ENCODE assay signal across 1 cellular context in the genomic region with DNA sequence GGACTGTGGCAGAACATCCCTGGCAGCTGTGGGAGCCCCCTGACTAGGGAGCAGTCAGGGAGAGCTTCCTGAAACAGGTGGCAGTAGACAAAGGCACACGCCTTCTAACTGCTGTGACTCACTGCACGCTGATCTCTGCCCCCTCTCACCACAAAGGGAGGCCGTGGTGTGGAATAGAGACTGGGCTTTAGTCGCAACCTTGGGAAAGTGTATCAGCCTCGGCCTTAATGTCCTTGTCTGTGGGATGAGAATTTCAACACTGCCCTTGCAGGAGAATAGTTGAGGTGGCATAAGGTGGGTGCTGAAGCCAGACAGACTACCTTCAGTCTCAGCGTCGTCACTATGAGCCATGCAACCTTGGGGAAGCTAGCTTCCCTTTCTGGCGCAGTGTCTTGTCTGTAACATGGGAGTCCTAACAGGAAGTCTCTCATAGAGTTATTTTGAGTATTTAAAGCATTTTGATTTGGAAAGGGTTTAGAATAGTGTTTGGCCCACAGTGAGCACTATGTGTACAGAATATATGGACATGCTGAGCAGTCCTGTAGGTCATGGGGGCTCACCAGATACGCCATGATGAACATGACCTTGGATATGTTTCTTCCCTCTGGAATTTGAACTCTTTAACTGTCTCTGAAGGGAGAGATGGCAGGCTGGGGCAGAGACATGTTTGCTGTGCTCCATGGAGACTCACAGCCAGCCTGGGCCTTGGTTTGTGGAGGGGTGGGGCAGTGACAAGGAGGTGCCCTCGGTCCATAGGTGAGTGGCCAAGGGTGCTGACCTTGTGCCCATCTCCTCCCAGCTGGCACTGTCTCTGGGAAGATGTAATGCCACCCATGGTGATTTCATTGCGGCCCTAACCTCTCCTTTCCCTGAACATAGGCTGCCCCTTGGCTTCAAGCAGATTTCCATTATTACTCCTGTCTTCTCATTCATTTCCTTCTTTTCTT.
TF ChIP-seq lines count a peak whose summit lies in the region.

No MANE protein-coding gene starts in this region.

TF ChIP-seq in HepG2, 621 proteins besides CTCF, POLR2A, EP300 and RAD21 (continued from another document and continues in another):
- TF ChIP-seq PAX8 (CRISPR knock-in tag; IDR thresholded peaks at IDR 0.05; ENCODE audit: borderline replicate concordance): no peak
- no peak for TF ChIP-seq ZBTB7B (CRISPR knock-in tag; IDR thresholded peaks at IDR 0.05)
- no peak for TF ChIP-seq ZNF121 (CRISPR knock-in tag; IDR thresholded peaks at IDR 0.05)
- TF ChIP-seq, protein P1, sequence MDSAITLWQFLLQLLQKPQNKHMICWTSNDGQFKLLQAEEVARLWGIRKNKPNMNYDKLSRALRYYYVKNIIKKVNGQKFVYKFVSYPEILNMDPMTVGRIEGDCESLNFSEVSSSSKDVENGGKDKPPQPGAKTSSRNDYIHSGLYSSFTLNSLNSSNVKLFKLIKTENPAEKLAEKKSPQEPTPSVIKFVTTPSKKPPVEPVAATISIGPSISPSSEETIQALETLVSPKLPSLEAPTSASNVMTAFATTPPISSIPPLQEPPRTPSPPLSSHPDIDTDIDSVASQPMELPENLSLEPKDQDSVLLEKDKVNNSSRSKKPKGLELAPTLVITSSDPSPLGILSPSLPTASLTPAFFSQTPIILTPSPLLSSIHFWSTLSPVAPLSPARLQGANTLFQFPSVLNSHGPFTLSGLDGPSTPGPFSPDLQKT (CRISPR knock-in tag; IDR thresholded peaks at IDR 0.05; ENCODE audit: borderline replicate concordance): no peak
- 0 out of 2 replicates have a peak, but pooled peaks have one; percentile 5 for TF ChIP-seq RXRB (CRISPR knock-in tag; IDR thresholded peaks at IDR 0.05; ENCODE audit: borderline replicate concordance)
- TF ChIP-seq SOX5 (CRISPR knock-in tag; IDR thresholded peaks at IDR 0.05; ENCODE audit: borderline replicate concordance): peak; percentile 68
- TF ChIP-seq, protein P2, sequence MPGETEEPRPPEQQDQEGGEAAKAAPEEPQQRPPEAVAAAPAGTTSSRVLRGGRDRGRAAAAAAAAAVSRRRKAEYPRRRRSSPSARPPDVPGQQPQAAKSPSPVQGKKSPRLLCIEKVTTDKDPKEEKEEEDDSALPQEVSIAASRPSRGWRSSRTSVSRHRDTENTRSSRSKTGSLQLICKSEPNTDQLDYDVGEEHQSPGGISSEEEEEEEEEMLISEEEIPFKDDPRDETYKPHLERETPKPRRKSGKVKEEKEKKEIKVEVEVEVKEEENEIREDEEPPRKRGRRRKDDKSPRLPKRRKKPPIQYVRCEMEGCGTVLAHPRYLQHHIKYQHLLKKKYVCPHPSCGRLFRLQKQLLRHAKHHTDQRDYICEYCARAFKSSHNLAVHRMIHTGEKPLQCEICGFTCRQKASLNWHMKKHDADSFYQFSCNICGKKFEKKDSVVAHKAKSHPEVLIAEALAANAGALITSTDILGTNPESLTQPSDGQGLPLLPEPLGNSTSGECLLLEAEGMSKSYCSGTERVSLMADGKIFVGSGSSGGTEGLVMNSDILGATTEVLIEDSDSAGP (CRISPR knock-in tag; IDR thresholded peaks at IDR 0.05; ENCODE audit: borderline replicate concordance): peak; percentile 48
- TF ChIP-seq, protein P3, sequence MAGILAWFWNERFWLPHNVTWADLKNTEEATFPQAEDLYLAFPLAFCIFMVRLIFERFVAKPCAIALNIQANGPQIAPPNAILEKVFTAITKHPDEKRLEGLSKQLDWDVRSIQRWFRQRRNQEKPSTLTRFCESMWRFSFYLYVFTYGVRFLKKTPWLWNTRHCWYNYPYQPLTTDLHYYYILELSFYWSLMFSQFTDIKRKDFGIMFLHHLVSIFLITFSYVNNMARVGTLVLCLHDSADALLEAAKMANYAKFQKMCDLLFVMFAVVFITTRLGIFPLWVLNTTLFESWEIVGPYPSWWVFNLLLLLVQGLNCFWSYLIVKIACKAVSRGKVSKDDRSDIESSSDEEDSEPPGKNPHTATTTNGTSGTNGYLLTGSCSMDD (CRISPR knock-in tag; IDR thresholded peaks at IDR 0.05): no peak
- TF ChIP-seq KDM5B (CRISPR knock-in tag; IDR thresholded peaks at IDR 0.05; ENCODE audit: borderline replicate concordance): no peak; the same call in 1 of the 2 replicates
- TF ChIP-seq PRMT3 (CRISPR knock-in tag; IDR thresholded peaks at IDR 0.05; ENCODE audit: borderline replicate concordance, low read depth): no peak
- 0 out of 2 replicates have a peak, but pooled peaks have one; percentile 7 for TF ChIP-seq ZNF670 (CRISPR knock-in tag; IDR thresholded peaks at IDR 0.05; ENCODE audit: borderline replicate concordance)
- TF ChIP-seq, protein P4, sequence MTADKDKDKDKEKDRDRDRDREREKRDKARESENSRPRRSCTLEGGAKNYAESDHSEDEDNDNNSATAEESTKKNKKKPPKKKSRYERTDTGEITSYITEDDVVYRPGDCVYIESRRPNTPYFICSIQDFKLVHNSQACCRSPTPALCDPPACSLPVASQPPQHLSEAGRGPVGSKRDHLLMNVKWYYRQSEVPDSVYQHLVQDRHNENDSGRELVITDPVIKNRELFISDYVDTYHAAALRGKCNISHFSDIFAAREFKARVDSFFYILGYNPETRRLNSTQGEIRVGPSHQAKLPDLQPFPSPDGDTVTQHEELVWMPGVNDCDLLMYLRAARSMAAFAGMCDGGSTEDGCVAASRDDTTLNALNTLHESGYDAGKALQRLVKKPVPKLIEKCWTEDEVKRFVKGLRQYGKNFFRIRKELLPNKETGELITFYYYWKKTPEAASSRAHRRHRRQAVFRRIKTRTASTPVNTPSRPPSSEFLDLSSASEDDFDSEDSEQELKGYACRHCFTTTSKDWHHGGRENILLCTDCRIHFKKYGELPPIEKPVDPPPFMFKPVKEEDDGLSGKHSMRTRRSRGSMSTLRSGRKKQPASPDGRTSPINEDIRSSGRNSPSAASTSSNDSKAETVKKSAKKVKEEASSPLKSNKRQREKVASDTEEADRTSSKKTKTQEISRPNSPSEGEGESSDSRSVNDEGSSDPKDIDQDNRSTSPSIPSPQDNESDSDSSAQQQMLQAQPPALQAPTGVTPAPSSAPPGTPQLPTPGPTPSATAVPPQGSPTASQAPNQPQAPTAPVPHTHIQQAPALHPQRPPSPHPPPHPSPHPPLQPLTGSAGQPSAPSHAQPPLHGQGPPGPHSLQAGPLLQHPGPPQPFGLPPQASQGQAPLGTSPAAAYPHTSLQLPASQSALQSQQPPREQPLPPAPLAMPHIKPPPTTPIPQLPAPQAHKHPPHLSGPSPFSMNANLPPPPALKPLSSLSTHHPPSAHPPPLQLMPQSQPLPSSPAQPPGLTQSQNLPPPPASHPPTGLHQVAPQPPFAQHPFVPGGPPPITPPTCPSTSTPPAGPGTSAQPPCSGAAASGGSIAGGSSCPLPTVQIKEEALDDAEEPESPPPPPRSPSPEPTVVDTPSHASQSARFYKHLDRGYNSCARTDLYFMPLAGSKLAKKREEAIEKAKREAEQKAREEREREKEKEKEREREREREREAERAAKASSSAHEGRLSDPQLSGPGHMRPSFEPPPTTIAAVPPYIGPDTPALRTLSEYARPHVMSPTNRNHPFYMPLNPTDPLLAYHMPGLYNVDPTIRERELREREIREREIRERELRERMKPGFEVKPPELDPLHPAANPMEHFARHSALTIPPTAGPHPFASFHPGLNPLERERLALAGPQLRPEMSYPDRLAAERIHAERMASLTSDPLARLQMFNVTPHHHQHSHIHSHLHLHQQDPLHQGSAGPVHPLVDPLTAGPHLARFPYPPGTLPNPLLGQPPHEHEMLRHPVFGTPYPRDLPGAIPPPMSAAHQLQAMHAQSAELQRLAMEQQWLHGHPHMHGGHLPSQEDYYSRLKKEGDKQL (CRISPR knock-in tag; IDR thresholded peaks at IDR 0.05; ENCODE audit: low read depth): no peak
- no peak for TF ChIP-seq GLI4 (CRISPR knock-in tag; IDR thresholded peaks at IDR 0.05; ENCODE audit: borderline replicate concordance)
- no peak for TF ChIP-seq SIX1 (CRISPR knock-in tag; IDR thresholded peaks at IDR 0.05; ENCODE audit: borderline replicate concordance)
- TF ChIP-seq, protein P5, sequence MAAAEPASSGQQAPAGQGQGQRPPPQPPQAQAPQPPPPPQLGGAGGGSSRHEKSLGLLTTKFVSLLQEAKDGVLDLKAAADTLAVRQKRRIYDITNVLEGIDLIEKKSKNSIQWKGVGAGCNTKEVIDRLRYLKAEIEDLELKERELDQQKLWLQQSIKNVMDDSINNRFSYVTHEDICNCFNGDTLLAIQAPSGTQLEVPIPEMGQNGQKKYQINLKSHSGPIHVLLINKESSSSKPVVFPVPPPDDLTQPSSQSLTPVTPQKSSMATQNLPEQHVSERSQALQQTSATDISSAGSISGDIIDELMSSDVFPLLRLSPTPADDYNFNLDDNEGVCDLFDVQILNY (CRISPR knock-in tag; conservative IDR thresholded peaks at IDR 0.05): no peak
- TF ChIP-seq KAT8 (CRISPR knock-in tag; IDR thresholded peaks at IDR 0.05): peak; percentile 30
- no peak for TF ChIP-seq KLF12 (CRISPR knock-in tag; IDR thresholded peaks at IDR 0.05; ENCODE audit: borderline replicate concordance)
- TF ChIP-seq, protein P6, sequence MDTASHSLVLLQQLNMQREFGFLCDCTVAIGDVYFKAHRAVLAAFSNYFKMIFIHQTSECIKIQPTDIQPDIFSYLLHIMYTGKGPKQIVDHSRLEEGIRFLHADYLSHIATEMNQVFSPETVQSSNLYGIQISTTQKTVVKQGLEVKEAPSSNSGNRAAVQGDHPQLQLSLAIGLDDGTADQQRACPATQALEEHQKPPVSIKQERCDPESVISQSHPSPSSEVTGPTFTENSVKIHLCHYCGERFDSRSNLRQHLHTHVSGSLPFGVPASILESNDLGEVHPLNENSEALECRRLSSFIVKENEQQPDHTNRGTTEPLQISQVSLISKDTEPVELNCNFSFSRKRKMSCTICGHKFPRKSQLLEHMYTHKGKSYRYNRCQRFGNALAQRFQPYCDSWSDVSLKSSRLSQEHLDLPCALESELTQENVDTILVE (CRISPR knock-in tag; IDR thresholded peaks at IDR 0.05): no peak
- TF ChIP-seq CBX5 (CRISPR knock-in tag; IDR thresholded peaks at IDR 0.05; ENCODE audit: borderline replicate concordance): peak; percentile 43; the same call in 1 of the 2 replicates
- TF ChIP-seq, protein P7, sequence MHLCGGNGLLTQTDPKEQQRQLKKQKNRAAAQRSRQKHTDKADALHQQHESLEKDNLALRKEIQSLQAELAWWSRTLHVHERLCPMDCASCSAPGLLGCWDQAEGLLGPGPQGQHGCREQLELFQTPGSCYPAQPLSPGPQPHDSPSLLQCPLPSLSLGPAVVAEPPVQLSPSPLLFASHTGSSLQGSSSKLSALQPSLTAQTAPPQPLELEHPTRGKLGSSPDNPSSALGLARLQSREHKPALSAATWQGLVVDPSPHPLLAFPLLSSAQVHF (CRISPR knock-in tag; IDR thresholded peaks at IDR 0.05): no peak
- TF ChIP-seq ZNF224 (CRISPR knock-in tag; IDR thresholded peaks at IDR 0.05): no peak
- TF ChIP-seq YY1 (IDR thresholded peaks at IDR 0.05; ENCODE audit: insufficient read depth, insufficient replicate concordance, low read depth, low read length): no peak
- TF ChIP-seq, protein P8, sequence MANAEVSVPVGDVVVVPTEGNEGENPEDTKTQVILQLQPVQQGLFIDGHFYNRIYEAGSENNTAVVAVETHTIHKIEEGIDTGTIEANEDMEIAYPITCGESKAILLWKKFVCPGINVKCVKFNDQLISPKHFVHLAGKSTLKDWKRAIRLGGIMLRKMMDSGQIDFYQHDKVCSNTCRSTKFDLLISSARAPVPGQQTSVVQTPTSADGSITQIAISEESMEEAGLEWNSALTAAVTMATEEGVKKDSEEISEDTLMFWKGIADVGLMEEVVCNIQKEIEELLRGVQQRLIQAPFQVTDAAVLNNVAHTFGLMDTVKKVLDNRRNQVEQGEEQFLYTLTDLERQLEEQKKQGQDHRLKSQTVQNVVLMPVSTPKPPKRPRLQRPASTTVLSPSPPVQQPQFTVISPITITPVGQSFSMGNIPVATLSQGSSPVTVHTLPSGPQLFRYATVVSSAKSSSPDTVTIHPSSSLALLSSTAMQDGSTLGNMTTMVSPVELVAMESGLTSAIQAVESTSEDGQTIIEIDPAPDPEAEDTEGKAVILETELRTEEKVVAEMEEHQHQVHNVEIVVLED (CRISPR knock-in tag; IDR thresholded peaks at IDR 0.05; ENCODE audit: borderline replicate concordance): no peak
- no peak for TF ChIP-seq HNRNPLL (IDR thresholded peaks at IDR 0.05; ENCODE audit: low read depth, low read length, poor library complexity, severe bottlenecking)
- TF ChIP-seq, protein P9, sequence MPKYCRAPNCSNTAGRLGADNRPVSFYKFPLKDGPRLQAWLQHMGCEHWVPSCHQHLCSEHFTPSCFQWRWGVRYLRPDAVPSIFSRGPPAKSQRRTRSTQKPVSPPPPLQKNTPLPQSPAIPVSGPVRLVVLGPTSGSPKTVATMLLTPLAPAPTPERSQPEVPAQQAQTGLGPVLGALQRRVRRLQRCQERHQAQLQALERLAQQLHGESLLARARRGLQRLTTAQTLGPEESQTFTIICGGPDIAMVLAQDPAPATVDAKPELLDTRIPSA (CRISPR knock-in tag; IDR thresholded peaks at IDR 0.05; ENCODE audit: borderline replicate concordance): no peak
- TF ChIP-seq ZNF331 (CRISPR knock-in tag; IDR thresholded peaks at IDR 0.05): no peak; the same call in 1 of the 2 replicates
- TF ChIP-seq, protein P10, sequence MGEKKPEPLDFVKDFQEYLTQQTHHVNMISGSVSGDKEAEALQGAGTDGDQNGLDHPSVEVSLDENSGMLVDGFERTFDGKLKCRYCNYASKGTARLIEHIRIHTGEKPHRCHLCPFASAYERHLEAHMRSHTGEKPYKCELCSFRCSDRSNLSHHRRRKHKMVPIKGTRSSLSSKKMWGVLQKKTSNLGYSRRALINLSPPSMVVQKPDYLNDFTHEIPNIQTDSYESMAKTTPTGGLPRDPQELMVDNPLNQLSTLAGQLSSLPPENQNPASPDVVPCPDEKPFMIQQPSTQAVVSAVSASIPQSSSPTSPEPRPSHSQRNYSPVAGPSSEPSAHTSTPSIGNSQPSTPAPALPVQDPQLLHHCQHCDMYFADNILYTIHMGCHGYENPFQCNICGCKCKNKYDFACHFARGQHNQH (CRISPR knock-in tag; IDR thresholded peaks at IDR 0.05): peak; percentile 15; the same call in 1 of the 2 replicates
- TF ChIP-seq BRD4 (CRISPR knock-in tag; IDR thresholded peaks at IDR 0.05): no peak
- TF ChIP-seq NFYC (CRISPR knock-in tag; IDR thresholded peaks at IDR 0.05): no peak
- no peak for TF ChIP-seq ZNF282 (IDR thresholded peaks at IDR 0.05; ENCODE audit: partially characterized antibody)
- no peak for TF ChIP-seq STAT5B (CRISPR knock-in tag; IDR thresholded peaks at IDR 0.05)
- TF ChIP-seq TGIF2 (CRISPR knock-in tag; IDR thresholded peaks at IDR 0.05): no peak
- TF ChIP-seq, protein P11, sequence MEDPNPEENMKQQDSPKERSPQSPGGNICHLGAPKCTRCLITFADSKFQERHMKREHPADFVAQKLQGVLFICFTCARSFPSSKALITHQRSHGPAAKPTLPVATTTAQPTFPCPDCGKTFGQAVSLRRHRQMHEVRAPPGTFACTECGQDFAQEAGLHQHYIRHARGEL (CRISPR knock-in tag; IDR thresholded peaks at IDR 0.05): no peak
- 0 out of 2 replicates have a peak, but pooled peaks have one; percentile 48 for TF ChIP-seq ZBTB3 (CRISPR knock-in tag; IDR thresholded peaks at IDR 0.05; ENCODE audit: borderline replicate concordance, low read depth)
- peak; percentile 33; the same call in 1 of the 2 replicates for TF ChIP-seq DMAP1 (CRISPR knock-in tag; IDR thresholded peaks at IDR 0.05)
- TF ChIP-seq ZNF460 (CRISPR knock-in tag; IDR thresholded peaks at IDR 0.05; ENCODE audit: borderline replicate concordance): no peak
- no peak for TF ChIP-seq FOXJ3 (CRISPR knock-in tag; IDR thresholded peaks at IDR 0.05; ENCODE audit: borderline replicate concordance)
- no peak for TF ChIP-seq SALL2 (CRISPR knock-in tag; IDR thresholded peaks at IDR 0.05)
- TF ChIP-seq ZFP82 (CRISPR knock-in tag; IDR thresholded peaks at IDR 0.05; ENCODE audit: borderline replicate concordance): no peak
- TF ChIP-seq THAP11 (CRISPR knock-in tag; IDR thresholded peaks at IDR 0.05): no peak
- no peak for TF ChIP-seq POLR2G (IDR thresholded peaks at IDR 0.05; ENCODE audit: low read depth, low read length)
- no peak for TF ChIP-seq ZNF577 (CRISPR knock-in tag; IDR thresholded peaks at IDR 0.05; ENCODE audit: borderline replicate concordance, low read depth)
